1 cellular context compared by ENCODE assay signal in the genomic region with DNA sequence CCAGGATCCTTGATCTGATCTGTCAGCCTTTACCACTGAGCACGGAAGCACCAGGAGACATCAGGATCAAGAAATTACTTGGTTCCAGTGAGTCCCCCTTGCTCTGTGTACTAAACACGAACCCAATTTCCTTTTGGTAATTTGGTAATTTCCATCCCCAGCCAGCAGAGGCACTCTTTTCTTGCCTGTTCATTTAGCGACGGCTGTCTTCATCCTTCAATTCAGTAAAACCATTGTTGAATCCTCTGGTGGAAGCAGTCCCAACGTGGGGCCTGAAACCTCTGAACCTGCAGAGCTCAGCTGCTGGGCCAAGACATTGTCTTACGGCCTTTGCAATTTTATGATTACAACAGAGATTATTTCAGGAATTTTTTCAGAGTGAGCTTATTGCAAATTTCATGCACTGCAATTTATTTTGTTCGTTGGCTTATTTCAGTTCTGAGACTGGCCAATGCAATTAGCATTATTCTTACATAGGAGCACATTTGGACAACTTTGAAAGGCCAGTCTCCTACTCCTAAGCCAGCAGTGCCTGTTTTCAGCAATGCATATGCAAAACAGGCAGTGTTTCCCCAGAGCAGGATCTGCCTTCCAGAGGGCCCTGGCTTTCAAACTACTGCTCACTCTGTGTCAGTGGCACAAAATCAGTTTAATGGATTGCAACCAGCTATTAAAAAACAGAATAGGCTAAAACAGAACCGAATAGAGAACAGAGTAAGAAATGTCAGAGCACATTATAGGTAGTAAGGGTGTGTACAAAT.
TF ChIP-seq lines count a peak whose summit lies in the region.

No MANE protein-coding gene starts in this region.

TF ChIP-seq in HepG2, 621 proteins besides CTCF, POLR2A, EP300 and RAD21 (continued from another document):
- no peak for TF ChIP-seq PRDM4 (CRISPR knock-in tag; IDR thresholded peaks at IDR 0.05; ENCODE audit: borderline replicate concordance)
- no peak for TF ChIP-seq ZSCAN21 (CRISPR knock-in tag; IDR thresholded peaks at IDR 0.05; ENCODE audit: borderline replicate concordance)
TF ChIP-seq in HepG2: peak in this region for 0.
